35 cellular contexts compared by ENCODE assay signal in the genomic region with DNA sequence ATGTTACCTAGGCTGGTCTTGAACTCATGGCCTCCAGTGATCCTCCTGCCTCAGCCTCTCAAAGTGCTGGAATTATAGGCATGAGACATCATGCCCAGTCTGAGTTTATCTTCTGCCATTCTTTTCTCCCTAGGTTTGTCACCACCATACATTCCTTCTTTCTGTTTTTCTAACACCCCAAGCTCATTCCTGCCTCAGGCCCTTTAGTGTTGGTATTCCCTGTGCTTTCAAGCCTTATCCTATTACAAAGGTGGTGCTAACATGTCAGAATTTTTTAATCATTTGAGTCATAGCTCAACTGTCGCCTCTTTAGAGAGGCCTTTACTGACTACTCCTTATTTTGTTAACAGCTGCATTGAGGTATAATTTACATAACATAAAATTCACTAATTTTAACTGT.
"Had no signal": no experiment of that assay in that cellular context is flagged by ENCODE, and none has a peak within 500 bp of the region (broad histone marks: within the 10 kb centered on the region; RNA-seq: fewer than 3 reads in every experiment).

No MANE protein-coding gene starts in this region.

- H3K4me1 ChIP-seq: esophagus muscularis mucosa, gastroesophageal sphincter, heart right ventricle had no signal

- H3K36me3 Mint-ChIP-seq: activated CD4-positive, alpha-beta memory T cell treated with anti-CD3 and anti-CD28 coated beads for 36 hours; activated CD8-positive, alpha-beta memory T cell treated with anti-CD3 and anti-CD28 coated beads, Interleukin-2, amount 10 ng/mL, durations not matched to agents 7 days and 5 days; activated naive CD4-positive, alpha-beta T cell treated with anti-CD3 and anti-CD28 coated beads, Interleukin-2, amount 10 ng/mL, durations not matched to agents 7 days and 5 days; activated naive CD8-positive, alpha-beta T cell had no signal

- H3K4me1 Mint-ChIP-seq: activated B cell treated with CpG ODN at 0.5 μM for 24 hours; activated CD4-positive, alpha-beta T cell treated with anti-CD3 and anti-CD28 coated beads for 36 hours; activated CD4-positive, alpha-beta T cell treated with anti-CD3 and anti-CD28 coated beads, Interleukin-2, amount 10 ng/mL, durations not matched to agents 24 days and 14 days; activated CD8-positive, alpha-beta memory T cell treated with anti-CD3 and anti-CD28 coated beads, Interleukin-2, amount 10 ng/mL, durations not matched to agents 7 days and 5 days; activated naive CD4-positive, alpha-beta T cell treated with anti-CD3 and anti-CD28 coated beads, Interleukin-2, amount 10 ng/mL, durations not matched to agents 7 days and 5 days; T-helper 17 cell had no signal

- H3K4me3 ChIP-seq: esophagus muscularis mucosa, gastroesophageal sphincter, heart right ventricle had no signal

- H3K27me3 ChIP-seq: brain microvascular endothelial cell, esophagus muscularis mucosa, gastroesophageal sphincter had no signal

- DNase-seq: activated B cell treated with CpG ODN at 0.5 μM for 24 hours; activated CD4-positive, alpha-beta memory T cell treated with anti-CD3 and anti-CD28 coated beads for 36 hours; activated CD4-positive, alpha-beta T cell treated with anti-CD3 and anti-CD28 coated beads for 36 hours; activated CD4-positive, alpha-beta T cell treated with anti-CD3 and anti-CD28 coated beads, Interleukin-2, amount 10 ng/mL, durations not matched to agents 24 days and 14 days; activated CD8-positive, alpha-beta memory T cell treated with anti-CD3 and anti-CD28 coated beads, Interleukin-2, amount 10 ng/mL, durations not matched to agents 7 days and 5 days; activated CD8-positive, alpha-beta memory T cell treated with anti-CD3 and anti-CD28 coated beads, Interleukin-2, amount 50 U/mL, for 4 hours; activated CD8-positive, alpha-beta T cell treated with anti-CD3 and anti-CD28 coated beads, Interleukin-2, amount 10 ng/mL, durations not matched to agents 7 days and 5 days; activated gamma-delta T cell; activated naive CD4-positive, alpha-beta T cell; activated naive CD4-positive, alpha-beta T cell treated with anti-CD3 and anti-CD28 coated beads, Interleukin-2, amount 10 ng/mL, durations not matched to agents 7 days and 5 days; activated T-cell treated with anti-CD3 and anti-CD28 coated beads, Interleukin-2, amount 50 U/mL, for 1 hour; activated T-cell treated with anti-CD3 and anti-CD28 coated beads, Interleukin-2, amount 50 U/mL, for 48 hours; amniotic stem cell; anterior cingulate cortex; brain microvascular endothelial cell; caudate nucleus; cortex of kidney; dermis blood vessel endothelial cell; effector CD4-positive, alpha-beta T cell; erythroblast; foreskin melanocyte; heart right ventricle; T-helper 1 cell; T-helper 17 cell; T1000; WERI-Rb-1 had no signal

- H3K27ac Mint-ChIP-seq: activated B cell treated with CpG ODN at 0.5 μM for 24 hours; activated CD4-positive, alpha-beta memory T cell treated with anti-CD3 and anti-CD28 coated beads for 36 hours; activated CD4-positive, alpha-beta T cell treated with anti-CD3 and anti-CD28 coated beads for 36 hours; activated CD4-positive, alpha-beta T cell treated with anti-CD3 and anti-CD28 coated beads, Interleukin-2, amount 10 ng/mL, durations not matched to agents 24 days and 14 days; activated CD8-positive, alpha-beta memory T cell treated with anti-CD3 and anti-CD28 coated beads, Interleukin-2, amount 10 ng/mL, durations not matched to agents 7 days and 5 days; activated CD8-positive, alpha-beta T cell treated with anti-CD3 and anti-CD28 coated beads, Interleukin-2, amount 10 ng/mL, durations not matched to agents 7 days and 5 days; activated naive CD4-positive, alpha-beta T cell treated with anti-CD3 and anti-CD28 coated beads, Interleukin-2, amount 10 ng/mL, durations not matched to agents 7 days and 5 days; activated naive CD8-positive, alpha-beta T cell; activated T-helper 1 cell treated with anti-CD3 and anti-CD28 coated beads, Interleukin-12 subunit alpha, Interleukin-12 subunit beta, Interleukin-2, Interleukin-4 antibody, amounts not matched to agents 30 ng/mL and 10 ng/mL and 1 ng/mL, durations not matched to agents 14 hours and 24 hours and 36 hours; activated T-helper 2 cell treated with anti-CD3 and anti-CD28 coated beads, Interferon-gamma antibody, Interleukin-2, Interleukin-4, amounts not matched to agents 10 μg/mL and 5 μg/mL and 100 μg/mL, durations not matched to agents 14 hours and 24 hours and 36 hours; T-helper 17 cell; T-helper 2 cell treated with Interferon-gamma antibody and Interleukin-4, amounts not matched to agents 5 μg/mL and 100 μg/mL, for 36 hours had no signal

- H3K4me3 Mint-ChIP-seq: activated B cell treated with CpG ODN at 0.5 μM for 24 hours; activated CD4-positive, alpha-beta memory T cell treated with anti-CD3 and anti-CD28 coated beads for 36 hours; activated CD4-positive, alpha-beta T cell treated with anti-CD3 and anti-CD28 coated beads for 36 hours; activated CD4-positive, alpha-beta T cell treated with anti-CD3 and anti-CD28 coated beads, Interleukin-2, amount 10 ng/mL, durations not matched to agents 24 days and 14 days; activated CD8-positive, alpha-beta memory T cell treated with anti-CD3 and anti-CD28 coated beads, Interleukin-2, amount 10 ng/mL, durations not matched to agents 7 days and 5 days; activated CD8-positive, alpha-beta T cell treated with anti-CD3 and anti-CD28 coated beads, Interleukin-2, amount 10 ng/mL, durations not matched to agents 7 days and 5 days; activated naive CD4-positive, alpha-beta T cell treated with anti-CD3 and anti-CD28 coated beads, Interleukin-2, amount 10 ng/mL, durations not matched to agents 7 days and 5 days; activated naive CD8-positive, alpha-beta T cell; activated T-helper 1 cell treated with anti-CD3 and anti-CD28 coated beads, Interleukin-12 subunit alpha, Interleukin-12 subunit beta, Interleukin-2, Interleukin-4 antibody, amounts not matched to agents 30 ng/mL and 10 ng/mL and 1 ng/mL, durations not matched to agents 14 hours and 24 hours and 36 hours; T-helper 17 cell; T-helper 2 cell treated with Interferon-gamma antibody and Interleukin-4, amounts not matched to agents 5 μg/mL and 100 μg/mL, for 36 hours had no signal

- H3K9me3 Mint-ChIP-seq: activated B cell treated with CpG ODN at 0.5 μM for 24 hours; activated CD4-positive, alpha-beta memory T cell treated with anti-CD3 and anti-CD28 coated beads for 36 hours; activated naive CD4-positive, alpha-beta T cell treated with anti-CD3 and anti-CD28 coated beads, Interleukin-2, amount 10 ng/mL, durations not matched to agents 7 days and 5 days; activated T-helper 1 cell treated with anti-CD3 and anti-CD28 coated beads, Interleukin-12 subunit alpha, Interleukin-12 subunit beta, Interleukin-2, Interleukin-4 antibody, amounts not matched to agents 30 ng/mL and 10 ng/mL and 1 ng/mL, durations not matched to agents 14 hours and 24 hours and 36 hours; activated T-helper 2 cell treated with anti-CD3 and anti-CD28 coated beads, Interferon-gamma antibody, Interleukin-2, Interleukin-4, amounts not matched to agents 10 μg/mL and 5 μg/mL and 100 μg/mL, durations not matched to agents 14 hours and 24 hours and 36 hours; T-helper 2 cell treated with Interferon-gamma antibody and Interleukin-4, amounts not matched to agents 5 μg/mL and 100 μg/mL, for 36 hours had no signal

- FAIRE-seq: astrocyte, colon, endometrium had no signal

- H3K27ac ChIP-seq: brain microvascular endothelial cell, esophagus muscularis mucosa, gastroesophageal sphincter, heart right ventricle, WERI-Rb-1 had no signal

- H3K9me3 ChIP-seq: esophagus muscularis mucosa, gastroesophageal sphincter, heart right ventricle had no signal

- H3K36me3 ChIP-seq: brain microvascular endothelial cell, esophagus muscularis mucosa, gastroesophageal sphincter, heart right ventricle, WERI-Rb-1 had no signal
